ENCODE assay signal across 20 cellular contexts in genomic region chr6:76708641-76709331, GRCh38.
DNase-seq lines count a peak whose midpoint lies in the region; ATAC-seq and TF ChIP-seq lines count a peak whose summit lies in the region.
"Had no signal": no experiment of that assay in that cellular context is flagged by ENCODE, and none has a peak within 500 bp of the region (broad histone marks: within the 10 kb centered on the region; RNA-seq: fewer than 3 reads in every experiment).

No MANE protein-coding gene starts in this region.

- ATAC-seq in GM23338 (no peak), GM19328 (IDR thresholded peaks at IDR 0.05; ENCODE audit: unreplicated experiment) (no peak), GM18873 (IDR thresholded peaks at IDR 0.05; ENCODE audit: low FRiP score, unreplicated experiment) (no peak)

- H3K27ac Mint-ChIP-seq in GM23338 = no peak overlapping the region
- H3K27ac Mint-ChIP-seq: CD4-positive, alpha-beta T cell; H9 had no signal

- no peaks in the 10 kb centered on the region; the same call in 1 of the 2 replicates for H4K20me1 ChIP-seq in GM23338 (replicated peaks; ENCODE audit: insufficient read depth)

- no peak overlapping the region for H3K4me2 ChIP-seq in GM23338
- H3K4me2 ChIP-seq: SK-N-SH had no signal

- 0 out of 4 replicates have a peak, but pooled peaks of 1 of the 2 experiments have one; percentile 24 for TF ChIP-seq CTCF in GM23338 (conservative IDR thresholded peaks at IDR 0.05; ENCODE audit: low read depth in 2 of 2)
- TF ChIP-seq CTCF in choroid plexus epithelial cell (conservative IDR thresholded peaks at IDR 0.05; ENCODE audit: low read depth, low read length) = no peak

- no peaks in the 10 kb centered on the region for H3K9me2 ChIP-seq in GM23338 (ENCODE audit: insufficient read depth)
- H3K9me2 ChIP-seq: SK-N-SH had no signal

- no peak overlapping the region for H3K4me3 Mint-ChIP-seq in GM23338
- H3K4me3 Mint-ChIP-seq: CD4-positive, alpha-beta T cell; H9 had no signal

- DNase-seq in DMS53 treated with DMSO at 0.1 percent for 48 hours (lab: John Stamatoyannopoulos, UW; ENCODE audit: unreplicated experiment) (peak; percentile 8), GM23338 (ENCODE audit: low spot score) (peak; percentile 50), choroid plexus epithelial cell (ENCODE audit: low read depth) (peak; percentile 17), islet precursor cell (peak; percentile 78), pons (ENCODE audit: low spot score) (no peak)
- DNase-seq: CD4-positive, alpha-beta T cell; COR-L47; GDM1; H9; KG1; NCI-H1105; NCI-H1694 treated with DMSO at 0.1 percent for 48 hours; NCI-H2081 treated with DMSO at 0.1 percent for 48 hours; NCI-H446 treated with DMSO at 0.1 percent for 48 hours; NCI-H526 treated with DMSO at 0.1 percent for 48 hours; NK-92 treated with Interleukin-12 subunit alpha and Interleukin-12 subunit beta, amount 100 ng/mL, for 24 hours; SIG-M5; SK-N-SH had no signal

- H3K36me3 ChIP-seq in GM23338 (ENCODE audit: insufficient read depth) = no peaks in the 10 kb centered on the region

- H3K36me3 Mint-ChIP-seq in GM23338 (ENCODE audit: low read depth) = no peaks in the 10 kb centered on the region; the same call in 2 of the 3 replicates

- H3K27me3 ChIP-seq in GM23338 (ENCODE audit: insufficient read depth) = no peaks in the 10 kb centered on the region

- H3K27me3 Mint-ChIP-seq in GM23338 (ENCODE audit: insufficient read depth, low read depth, poor library complexity) = no peaks in the 10 kb centered on the region
- H3K27me3 Mint-ChIP-seq: CD4-positive, alpha-beta T cell had no signal

- H2AFZ ChIP-seq in GM23338 = no peak overlapping the region

- no peaks in the 10 kb centered on the region for H3K4me1 ChIP-seq in GM23338 (ENCODE audit: insufficient read depth)

- no peak overlapping the region for H3K27ac ChIP-seq in GM23338 (ENCODE audit: low read depth)

- H3K4me3 ChIP-seq in GM23338 = no peak overlapping the region
- no peak overlapping the region for H3K4me3 ChIP-seq in choroid plexus epithelial cell (ENCODE audit: low read depth, low read length)

- H3K9me3 Mint-ChIP-seq in GM23338 = no peaks in the 10 kb centered on the region
- H3K9me3 Mint-ChIP-seq: H9 had no signal

- H3K4me1 Mint-ChIP-seq in GM23338 = peaks cover 6% of the 10 kb centered on the region; the same call in 1 of the 3 replicates

- no peaks in the 10 kb centered on the region for H3K79me2 ChIP-seq in GM23338 (replicated peaks; ENCODE audit: insufficient read depth)

- H3F3A ChIP-seq in GM23338 (replicated peaks; ENCODE audit: low read depth) = no peaks in the 10 kb centered on the region

TF ChIP-seq in GM23338, 12 proteins besides CTCF, POLR2A, EP300 and RAD21 (continues in another document):
- TF ChIP-seq NANOG (IDR thresholded peaks at IDR 0.05; ENCODE audit: borderline replicate concordance) (no peak), ZNF114 (CRISPR knock-in tag; IDR thresholded peaks at IDR 0.05) (no peak), POLR2AphosphoS5 (IDR thresholded peaks at IDR 0.05; ENCODE audit: low read depth) (no peak), EZH2phosphoT487 (IDR thresholded peaks at IDR 0.05; ENCODE audit: unreplicated experiment) (no peak), EZH2 (IDR thresholded peaks at IDR 0.05; ENCODE audit: low read depth, unreplicated experiment) (no peak), STAT1 (IDR thresholded peaks at IDR 0.05; ENCODE audit: unreplicated experiment) (no peak), ZNF331 (CRISPR knock-in tag; IDR thresholded peaks at IDR 0.05; ENCODE audit: low read depth) (no peak), JUNB (IDR thresholded peaks at IDR 0.05; ENCODE audit: unreplicated experiment) (no peak), CREB1 (CRISPR knock-in tag; IDR thresholded peaks at IDR 0.05; ENCODE audit: low read depth) (no peak)
- TF ChIP-seq, protein P1, sequence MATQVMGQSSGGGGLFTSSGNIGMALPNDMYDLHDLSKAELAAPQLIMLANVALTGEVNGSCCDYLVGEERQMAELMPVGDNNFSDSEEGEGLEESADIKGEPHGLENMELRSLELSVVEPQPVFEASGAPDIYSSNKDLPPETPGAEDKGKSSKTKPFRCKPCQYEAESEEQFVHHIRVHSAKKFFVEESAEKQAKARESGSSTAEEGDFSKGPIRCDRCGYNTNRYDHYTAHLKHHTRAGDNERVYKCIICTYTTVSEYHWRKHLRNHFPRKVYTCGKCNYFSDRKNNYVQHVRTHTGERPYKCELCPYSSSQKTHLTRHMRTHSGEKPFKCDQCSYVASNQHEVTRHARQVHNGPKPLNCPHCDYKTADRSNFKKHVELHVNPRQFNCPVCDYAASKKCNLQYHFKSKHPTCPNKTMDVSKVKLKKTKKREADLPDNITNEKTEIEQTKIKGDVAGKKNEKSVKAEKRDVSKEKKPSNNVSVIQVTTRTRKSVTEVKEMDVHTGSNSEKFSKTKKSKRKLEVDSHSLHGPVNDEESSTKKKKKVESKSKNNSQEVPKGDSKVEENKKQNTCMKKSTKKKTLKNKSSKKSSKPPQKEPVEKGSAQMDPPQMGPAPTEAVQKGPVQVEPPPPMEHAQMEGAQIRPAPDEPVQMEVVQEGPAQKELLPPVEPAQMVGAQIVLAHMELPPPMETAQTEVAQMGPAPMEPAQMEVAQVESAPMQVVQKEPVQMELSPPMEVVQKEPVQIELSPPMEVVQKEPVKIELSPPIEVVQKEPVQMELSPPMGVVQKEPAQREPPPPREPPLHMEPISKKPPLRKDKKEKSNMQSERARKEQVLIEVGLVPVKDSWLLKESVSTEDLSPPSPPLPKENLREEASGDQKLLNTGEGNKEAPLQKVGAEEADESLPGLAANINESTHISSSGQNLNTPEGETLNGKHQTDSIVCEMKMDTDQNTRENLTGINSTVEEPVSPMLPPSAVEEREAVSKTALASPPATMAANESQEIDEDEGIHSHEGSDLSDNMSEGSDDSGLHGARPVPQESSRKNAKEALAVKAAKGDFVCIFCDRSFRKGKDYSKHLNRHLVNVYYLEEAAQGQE (IDR thresholded peaks at IDR 0.05; ENCODE audit: unreplicated experiment) = no peak
- TF ChIP-seq, protein P2, sequence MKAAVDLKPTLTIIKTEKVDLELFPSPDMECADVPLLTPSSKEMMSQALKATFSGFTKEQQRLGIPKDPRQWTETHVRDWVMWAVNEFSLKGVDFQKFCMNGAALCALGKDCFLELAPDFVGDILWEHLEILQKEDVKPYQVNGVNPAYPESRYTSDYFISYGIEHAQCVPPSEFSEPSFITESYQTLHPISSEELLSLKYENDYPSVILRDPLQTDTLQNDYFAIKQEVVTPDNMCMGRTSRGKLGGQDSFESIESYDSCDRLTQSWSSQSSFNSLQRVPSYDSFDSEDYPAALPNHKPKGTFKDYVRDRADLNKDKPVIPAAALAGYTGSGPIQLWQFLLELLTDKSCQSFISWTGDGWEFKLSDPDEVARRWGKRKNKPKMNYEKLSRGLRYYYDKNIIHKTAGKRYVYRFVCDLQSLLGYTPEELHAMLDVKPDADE (IDR thresholded peaks at IDR 0.05) = no peak
